In the genomic region with DNA sequence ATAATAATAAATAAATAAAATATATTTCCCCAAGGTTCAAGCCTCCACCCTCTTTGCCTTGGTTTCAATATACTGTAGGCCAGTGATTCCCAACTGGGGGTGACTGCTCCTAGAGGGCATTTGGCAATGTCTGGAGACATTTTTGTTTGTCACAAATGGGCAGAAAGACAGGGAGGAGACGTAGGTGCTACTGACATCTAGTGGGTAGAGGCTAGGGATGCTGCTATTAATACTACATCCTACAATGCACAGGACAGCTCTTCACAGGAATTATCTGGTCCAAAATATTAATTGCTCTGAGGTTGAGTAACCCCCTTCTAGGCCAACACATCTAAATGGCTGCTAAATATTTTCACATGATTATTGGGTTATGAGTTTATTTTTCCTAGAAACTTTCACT, we compare ENCODE assay signal across 1 cellular context.
TF ChIP-seq lines count a peak whose summit lies in the region.

No MANE protein-coding gene starts in this region.

TF ChIP-seq in GM12891, 5 proteins besides CTCF, POLR2A, EP300 and RAD21:
- TF ChIP-seq POU2F2 (IDR thresholded peaks at IDR 0.05; ENCODE audit: low read depth, low read length) (no peak), POLR2AphosphoS5 (IDR thresholded peaks at IDR 0.05; ENCODE audit: low read depth, low read length) (no peak), PAX5 (IDR thresholded peaks at IDR 0.05; ENCODE audit: insufficient read depth, low read length, severe bottlenecking) (no peak), SPI1 (IDR thresholded peaks at IDR 0.05; ENCODE audit: low read depth, low read length) (no peak), TAF1 (IDR thresholded peaks at IDR 0.05; ENCODE audit: low read depth, low read length) (no peak)
